ENCODE assay signal across 8 cellular contexts in the genomic region with DNA sequence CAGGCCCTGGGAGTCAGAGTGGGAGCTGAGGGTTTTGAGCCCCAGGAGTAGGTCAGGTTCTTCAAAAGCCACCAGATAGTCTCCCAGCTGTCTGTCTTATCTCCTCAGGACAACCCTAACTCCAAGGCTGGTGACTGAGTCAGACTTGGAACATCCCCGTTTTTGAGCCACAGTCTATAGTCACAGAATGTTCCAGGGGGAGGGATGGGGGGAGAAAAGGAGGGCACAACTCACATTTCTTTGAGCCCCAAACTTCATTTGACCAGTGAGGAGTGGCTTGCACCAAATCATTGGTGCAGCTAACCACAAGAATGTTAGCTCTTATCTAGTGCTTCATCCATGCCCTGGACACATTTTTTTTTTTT.
A peak's percentile ranks its signal among the peaks of the same experiment; 100 is the strongest.
DNase-seq lines count a peak whose midpoint lies in the region; ATAC-seq and TF ChIP-seq lines count a peak whose summit lies in the region.

No MANE protein-coding gene starts in this region.

- no peaks in the 10 kb centered on the region for H3K9me3 Mint-ChIP-seq in MCF 10A (ENCODE audit: unreplicated experiment)

- TF ChIP-seq CTCF in MCF 10A (IDR thresholded peaks at IDR 0.05; ENCODE audit: unreplicated experiment) = no peak

- no peaks in the 10 kb centered on the region for H3K27me3 Mint-ChIP-seq in MCF 10A (ENCODE audit: insufficient read depth, unreplicated experiment)

- H3K9me3 ChIP-seq in thymus (ENCODE audit: control insufficient read depth) = no peaks in the 10 kb centered on the region

- H3K27me3 ChIP-seq in layer of hippocampus (ENCODE audit: control insufficient read depth, insufficient read depth, low read length) = no peaks in the 10 kb centered on the region
- no peaks in the 10 kb centered on the region for H3K27me3 ChIP-seq in thymus (ENCODE audit: control insufficient read depth, insufficient read depth)

- H3K4me1 Mint-ChIP-seq in MCF 10A (ENCODE audit: insufficient read depth, unreplicated experiment) = peaks cover 84% of the 10 kb centered on the region

- peak; percentile 76 for DNase-seq in HK-2 (ENCODE audit: unreplicated experiment)
- peak; percentile 94 for DNase-seq in MCF 10A (ENCODE audit: unreplicated experiment)
- no peak for DNase-seq in NCI-H774 (lab: John Stamatoyannopoulos, UW)
- DNase-seq in NCI-H187 (lab: John Stamatoyannopoulos, UW) = no peak
- DNase-seq in NK-92 treated with Interleukin-12 subunit alpha and Interleukin-12 subunit beta, amount 100 ng/mL, for 24 hours (lab: John Stamatoyannopoulos, UW) = no peak

- BruUV-seq in MCF 10A (replicated peaks; lab: Mats Ljungman, UMichigan) = no TSS peak

- no peaks in the 10 kb centered on the region for H3K36me3 ChIP-seq in thymus (ENCODE audit: control insufficient read depth, insufficient read depth)

- peaks cover 3% of the 10 kb centered on the region for H3K4me1 ChIP-seq in thymus (ENCODE audit: control insufficient read depth, insufficient read depth, low read length)

- peak overlapping the region; percentile 98 for H3K27ac Mint-ChIP-seq in MCF 10A (ENCODE audit: low read depth, unreplicated experiment)

- ATAC-seq in HG03460 (IDR thresholded peaks at IDR 0.05; ENCODE audit: unreplicated experiment) = no peak

- peak overlapping the region; percentile 69 for H3K4me3 Mint-ChIP-seq in MCF 10A (ENCODE audit: unreplicated experiment)

- H3K27ac ChIP-seq in layer of hippocampus (ENCODE audit: low read depth, low read length) (peak overlapping the region; percentile 59), thymus (ENCODE audit: low read depth) (peak overlapping the region; percentile 19)

- H3K4me3 ChIP-seq in thymus (ENCODE audit: low read length) = no peak overlapping the region

- intact Hi-C loops in MCF 10A (cut with micrococcal nuclease) = loop anchor here (2.0 to 5.0 kb wide), 3 partner anchors 148 to 607 kb away; no protein-coding TSS in a partner anchor

- POLR2A ChIA-PET in MCF 10A (lab: Yijun Ruan, JAX) = interaction anchor here (0.6 to 6.9 kb wide), 40 partner anchors 13 to 615 kb away, joined by 3 to 403 read pairs (median 6); partner anchors contain the start of gene ZFP36L1

- CTCF ChIA-PET in MCF 10A (lab: Yijun Ruan, JAX) = interaction anchor here (0.6 to 1.9 kb wide), 4 partner anchors 14 to 276 kb away, joined by 3 to 5 read pairs (median 3); no protein-coding TSS in a partner anchor

- 94% methylated on average over 1 of the region's 1 CpG for WGBS in thymus

- peaks cover 9% of the 10 kb centered on the region for H3K36me3 Mint-ChIP-seq in MCF 10A (ENCODE audit: insufficient read depth, unreplicated experiment)

Comparison
In these comparisons a context has a peak if more than half of its experiments do, and no peak if none do; other contexts are left out.
1. DNase-seq: peak in HK-2 (single experiment) and MCF 10A (single experiment); none in NCI-H774 (single experiment), NCI-H187 (0 of 2) and NK-92 treated with Interleukin-12 subunit alpha and Interleukin-12 subunit beta, amount 100 ng/mL, for 24 hours (single experiment).